Comparison of ENCODE assay signal across 9 cellular contexts in genomic region chr17:19727466-19728113, GRCh38. TPM values are rescaled to one million over a fixed set of nuclear protein-coding genes. Genes with fewer than 3 reads are reported as not detected.
A peak's percentile ranks its signal among the peaks of the same experiment; 100 is the strongest.
DNase-seq lines count a peak whose midpoint lies in the region; ATAC-seq, FAIRE-seq and TF ChIP-seq lines count a peak whose summit lies in the region.
"Had no signal": no experiment of that assay in that cellular context is flagged by ENCODE, and none has a peak within 500 bp of the region (broad histone marks: within the 10 kb centered on the region; RNA-seq: fewer than 3 reads in every experiment).

No MANE protein-coding gene starts in this region.

- H3K4me3 Mint-ChIP-seq in stimulated activated effector memory CD8-positive, alpha-beta T cell treated with anti-CD3 and anti-CD28 coated beads, Interleukin-12 subunit alpha, Interleukin-12 subunit beta, amount 100 ng/mL, for 72 hours: no peak overlapping the region

- H3K36me3 Mint-ChIP-seq in stimulated activated effector memory CD8-positive, alpha-beta T cell treated with anti-CD3 and anti-CD28 coated beads, Interleukin-12 subunit alpha, Interleukin-12 subunit beta, amount 100 ng/mL, for 72 hours: no peaks in the 10 kb centered on the region

- H3K36me3 ChIP-seq in brain microvascular endothelial cell (replicated peaks) (no peaks in the 10 kb centered on the region), stomach (no peaks in the 10 kb centered on the region)
- H3K36me3 ChIP-seq in effector memory CD4-positive, alpha-beta T cell (ENCODE audit: control insufficient read depth, insufficient read depth, low read length): no peaks in the 10 kb centered on the region

- ATAC-seq in stimulated activated effector memory CD8-positive, alpha-beta T cell treated with anti-CD3 and anti-CD28 coated beads, Interleukin-12 subunit alpha, Interleukin-12 subunit beta, amount 100 ng/mL, for 72 hours: no peak
- no peak for ATAC-seq in HG03571 (IDR thresholded peaks at IDR 0.05; ENCODE audit: unreplicated experiment)
- ATAC-seq: stimulated activated naive CD8-positive, alpha-beta T cell treated with anti-CD3 and anti-CD28 coated beads, Interleukin-15, Interleukin-2, amounts not matched to agents 100 U/mL and 50 U/mL, for 24 hours had no signal

- H3K9me3 Mint-ChIP-seq in stimulated activated effector memory CD8-positive, alpha-beta T cell treated with anti-CD3 and anti-CD28 coated beads, Interleukin-12 subunit alpha, Interleukin-12 subunit beta, amount 100 ng/mL, for 72 hours: no peaks in the 10 kb centered on the region

- in situ Hi-C loops in brain microvascular endothelial cell (cut with HindIII; ENCODE audit: low pct_ligation_motif_present, low sequenced_read_pairs): no loop called here

- 39 to 64% (median 58%) methylated on average over 2 to 4 of the region's 4 CpGs for WGBS in stomach, 5 donors

- no peaks in the 10 kb centered on the region for H3K9me3 ChIP-seq in stomach
- no peaks in the 10 kb centered on the region for H3K9me3 ChIP-seq in effector memory CD4-positive, alpha-beta T cell (ENCODE audit: control insufficient read depth, low read length)

- H3K27ac ChIP-seq in brain microvascular endothelial cell: no peak overlapping the region
- peak overlapping the region; percentile 38 to 87 (median 82) for H3K27ac ChIP-seq in stomach
- no peak overlapping the region for H3K27ac ChIP-seq in effector memory CD4-positive, alpha-beta T cell (ENCODE audit: insufficient read depth, low read length, poor library complexity, severe bottlenecking)

- DNase-seq in HTR-8/SVneo (ENCODE audit: insufficient read length, low spot score) (no peak), brain microvascular endothelial cell (peak; percentile 26), iris pigment epithelial cell (ENCODE audit: low read depth) (peak; percentile 86), stomach (no peak)
- no peak for DNase-seq in stimulated activated effector memory CD8-positive, alpha-beta T cell treated with anti-CD3 and anti-CD28 coated beads, Interleukin-12 subunit alpha, Interleukin-12 subunit beta, amount 100 ng/mL, for 72 hours (ENCODE audit: low spot score in 2 of 2)
- DNase-seq in activated naive CD4-positive, alpha-beta T cell treated with anti-CD3 and anti-CD28 coated beads, Interleukin-2, amount 50 U/mL, for 16 hours: no peak
- no peak for DNase-seq in effector memory CD4-positive, alpha-beta T cell
- DNase-seq: stimulated activated naive CD8-positive, alpha-beta T cell treated with anti-CD3 and anti-CD28 coated beads, Interleukin-15, Interleukin-2, amounts not matched to agents 100 U/mL and 50 U/mL, for 24 hours had no signal

- peaks cover 15% of the 10 kb centered on the region for H3K4me1 Mint-ChIP-seq in stimulated activated effector memory CD8-positive, alpha-beta T cell treated with anti-CD3 and anti-CD28 coated beads, Interleukin-12 subunit alpha, Interleukin-12 subunit beta, amount 100 ng/mL, for 72 hours

- H3K27ac Mint-ChIP-seq in stimulated activated effector memory CD8-positive, alpha-beta T cell treated with anti-CD3 and anti-CD28 coated beads, Interleukin-12 subunit alpha, Interleukin-12 subunit beta, amount 100 ng/mL, for 72 hours: no peak overlapping the region

- H3K4me3 ChIP-seq in brain microvascular endothelial cell (ENCODE audit: low read depth, low read length): no peak overlapping the region
- H3K4me3 ChIP-seq in stomach: no peak overlapping the region
- H3K4me3 ChIP-seq in effector memory CD4-positive, alpha-beta T cell (ENCODE audit: insufficient read depth, low read depth, low read length, poor library complexity, severe bottlenecking): no peak overlapping the region

- TF ChIP-seq CTCF in brain microvascular endothelial cell (IDR thresholded peaks at IDR 0.05; ENCODE audit: low read depth, low read length, missing control alignments) (no peak), stomach (IDR thresholded peaks at IDR 0.05) (no peak)

- H3K27me3 ChIP-seq in brain microvascular endothelial cell (replicated peaks) (no peaks in the 10 kb centered on the region), stomach (no peaks in the 10 kb centered on the region)
- no peaks in the 10 kb centered on the region for H3K27me3 ChIP-seq in effector memory CD4-positive, alpha-beta T cell (replicated peaks; ENCODE audit: control insufficient read depth, insufficient read depth, low read length, poor library complexity, severe bottlenecking)

- H3K4me1 ChIP-seq in stomach: peaks cover 35 to 52% (median 38%) of the 10 kb centered on the region in 4 donors
- peaks cover 15% of the 10 kb centered on the region for H3K4me1 ChIP-seq in effector memory CD4-positive, alpha-beta T cell (ENCODE audit: control insufficient read depth, insufficient read depth, low read length, poor library complexity, severe bottlenecking)

- TF ChIP-seq POLR2A in stomach (IDR thresholded peaks at IDR 0.05): no peak

- FAIRE-seq in HTR-8/SVneo (lab: Jason Lieb, UNC): peak; percentile 57

- peak; percentile 56 for TF ChIP-seq EP300 in stomach (IDR thresholded peaks at IDR 0.05)

- intact Hi-C loops in stomach (cut with DNase I; ENCODE audit: low total_unique reads): no loop called here

RNA-seq across cellular contexts. Expression of gene SLC47A2, which starts 11.2 kb away (rescaled TPM):
- total RNA-seq in stomach: not detected
- polyA plus RNA-seq in stomach: under 1 TPM in 1 of 3 donors, not detected in 2; 0.78 TPM

RNA-seq across cellular contexts. Expression of gene ALDH3A1, which starts 20.5 kb away (rescaled TPM):
- 100 to 1,000 TPM in 3 of 5 donors, 10 to 100 TPM in 1, 1 to 10 TPM in 1; 5.8 to 689 (median 187) TPM for total RNA-seq in stomach
- 100 to 1,000 TPM in 2 of 3 donors, 10 to 100 TPM in 1; 31.0 to 332 (median 102) TPM for polyA plus RNA-seq in stomach

Comparison
In these comparisons a context has a peak if more than half of its experiments do, and no peak if none do; other contexts are left out.
1. DNase-seq: peak in brain microvascular endothelial cell (single experiment) and iris pigment epithelial cell (single experiment); none in HTR-8/SVneo (single experiment), stomach (single experiment), stimulated activated effector memory CD8-positive, alpha-beta T cell treated with anti-CD3 and anti-CD28 coated beads, Interleukin-12 subunit alpha, Interleukin-12 subunit beta, amount 100 ng/mL, for 72 hours (0 of 2), activated naive CD4-positive, alpha-beta T cell treated with anti-CD3 and anti-CD28 coated beads, Interleukin-2, amount 50 U/mL, for 16 hours (single experiment) and effector memory CD4-positive, alpha-beta T cell (0 of 3).
2. H3K27ac ChIP-seq: peak in stomach (5 of 5); none in brain microvascular endothelial cell (single experiment) and effector memory CD4-positive, alpha-beta T cell (single experiment).